ENCODE assay signal across 21 cellular contexts in the genomic region with DNA sequence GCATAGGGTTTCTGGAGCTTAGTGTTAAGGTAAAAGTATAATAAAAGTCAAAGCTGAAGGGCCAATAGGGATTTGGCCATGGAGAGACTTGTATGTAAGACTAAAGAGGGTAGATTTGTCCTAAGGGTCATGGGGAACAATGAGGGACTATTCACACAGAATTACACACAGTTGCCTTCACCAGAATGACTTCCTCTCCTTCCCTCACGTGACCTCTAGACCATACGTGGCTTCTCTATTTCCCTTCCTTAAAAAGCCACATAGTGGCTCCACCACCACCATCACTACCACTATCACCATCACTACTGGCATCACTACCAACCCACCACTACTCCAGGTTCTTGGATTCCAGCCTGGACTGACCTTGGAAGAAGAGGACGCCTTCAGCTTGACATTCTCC. TPM values are rescaled to one million over a fixed set of nuclear protein-coding genes. Genes with fewer than 3 reads are reported as not detected.
DNase-seq lines count a peak whose midpoint lies in the region; ATAC-seq, FAIRE-seq and TF ChIP-seq lines count a peak whose summit lies in the region.
"Had no signal": no experiment of that assay in that cellular context is flagged by ENCODE, and none has a peak within 500 bp of the region (broad histone marks: within the 10 kb centered on the region; RNA-seq: fewer than 3 reads in every experiment).

No MANE protein-coding gene starts in this region.

- no peaks in the 10 kb centered on the region for H3K4me1 ChIP-seq in lung (ENCODE audit: control insufficient read depth in 2 of 2, insufficient read depth in 2 of 2, low read length in 2 of 2)
- H3K4me1 ChIP-seq in neural progenitor cell: no peaks in the 10 kb centered on the region
- H3K4me1 ChIP-seq in trophoblast cell (ENCODE audit: control insufficient read depth in 1 of 2, insufficient read depth in 2 of 2, low read length in 2 of 2): peaks cover 14 to 21% of the 10 kb centered on the region in 2 experiments
- H3K4me1 ChIP-seq: BE2C, gastrocnemius medialis had no signal

- no peak overlapping the region for H3K18ac ChIP-seq in trophoblast cell (ENCODE audit: low read length)

- DNase-seq in CD14-positive monocyte (ENCODE audit: low spot score) (peak; percentile 55), GM12892 (ENCODE audit: insufficient read length) (no peak), SKM-1 (lab: John Stamatoyannopoulos, UW; ENCODE audit: unreplicated experiment) (peak; percentile 92), lung (ENCODE audit: low spot score) (no peak), occipital lobe (lab: John Stamatoyannopoulos, UW) (no peak), neural progenitor cell (ENCODE audit: low spot score) (no peak), trophoblast cell (no peak)
- DNase-seq: activated CD4-positive, alpha-beta T cell treated with anti-CD3 and anti-CD28 coated beads, Interleukin-2, amount 50 U/mL, for 48 hours; activated effector memory CD4-positive, alpha-beta T cell treated with anti-CD3 and anti-CD28 coated beads, Interleukin-2, amount 50 U/mL, for 16 hours; BE2C; DND-41; gastrocnemius medialis; H9; mesendoderm; NCI-H1417; NCI-H446 had no signal

- H3F3A ChIP-seq in neural progenitor cell (ENCODE audit: low read depth): no peaks in the 10 kb centered on the region

- H2AFZ ChIP-seq in neural progenitor cell (replicated peaks) (no peak overlapping the region), trophoblast cell (ENCODE audit: insufficient read depth, low read length, poor library complexity) (no peak overlapping the region)

- no peak overlapping the region for H2BK5ac ChIP-seq in trophoblast cell (ENCODE audit: low read depth, low read length, poor library complexity)

- no peak overlapping the region for H4K91ac ChIP-seq in trophoblast cell (ENCODE audit: low read depth, low read length)

- H2BK12ac ChIP-seq in trophoblast cell (ENCODE audit: low read length): no peak overlapping the region

- intact Hi-C loops in CD14-positive monocyte (cut with micrococcal nuclease): no loop called here

- no peak overlapping the region for H3K4me2 ChIP-seq in neural progenitor cell
- no peak overlapping the region for H3K4me2 ChIP-seq in trophoblast cell (ENCODE audit: low read length)

- TF ChIP-seq CTCF in CD14-positive monocyte (IDR thresholded peaks at IDR 0.05) (no peak), lung (IDR thresholded peaks at IDR 0.05; ENCODE audit: control extremely low read depth, extremely low read depth) (no peak), neural progenitor cell (IDR thresholded peaks at IDR 0.05) (no peak)

- H3K27me3 ChIP-seq in lung (ENCODE audit: control insufficient read depth, insufficient read depth) (no peaks in the 10 kb centered on the region), neural progenitor cell (no peaks in the 10 kb centered on the region), trophoblast cell (ENCODE audit: insufficient read depth, low read length) (no peaks in the 10 kb centered on the region)
- H3K27me3 ChIP-seq: ascending aorta, BE2C, gastrocnemius medialis had no signal

- H3K36me3 Mint-ChIP-seq in CD14-positive monocyte (no peaks in the 10 kb centered on the region), neural progenitor cell (no peaks in the 10 kb centered on the region)

- TF ChIP-seq POLR2A in GM12892 (IDR thresholded peaks at IDR 0.05; ENCODE audit: low read depth, low read length): no peak

- H3K27me3 Mint-ChIP-seq in CD14-positive monocyte (ENCODE audit: low read depth in 3 of 3) (peaks cover 0 to 2% (median 2%) of the 10 kb centered on the region in 3 donors), neural progenitor cell (ENCODE audit: insufficient read depth, low read depth) (peaks cover 1% of the 10 kb centered on the region)

- H3K27ac Mint-ChIP-seq in CD14-positive monocyte: no peak overlapping the region
- no peak overlapping the region for H3K27ac Mint-ChIP-seq in neural progenitor cell
- H3K27ac Mint-ChIP-seq: H9; T-helper 2 cell treated with Interferon-gamma antibody and Interleukin-4, amounts not matched to agents 5 μg/mL and 100 μg/mL, for 36 hours had no signal

- H4K20me1 ChIP-seq in neural progenitor cell (ENCODE audit: low read depth): no peaks in the 10 kb centered on the region

- H3K4me3 Mint-ChIP-seq in CD14-positive monocyte: no peak overlapping the region
- H3K4me3 Mint-ChIP-seq in neural progenitor cell: no peak overlapping the region
- H3K4me3 Mint-ChIP-seq: H9; T-helper 2 cell treated with Interferon-gamma antibody and Interleukin-4, amounts not matched to agents 5 μg/mL and 100 μg/mL, for 36 hours had no signal

- H3K23ac ChIP-seq in trophoblast cell (ENCODE audit: low read length): no peak overlapping the region

- WGBS in lung, 2 donors: 47 to 62% methylated on average over 3 of the region's 3 CpGs
- WGBS in trophoblast cell (ENCODE audit: extremely low coverage, insufficient coverage, insufficient read length): no CpG with 5 or more reads among the region's 3 CpGs

- no peaks in the 10 kb centered on the region for H3K9me3 ChIP-seq in lung (ENCODE audit: control insufficient read depth in 2 of 2, insufficient read depth in 1 of 2, low read length in 1 of 2)
- no peaks in the 10 kb centered on the region for H3K9me3 ChIP-seq in neural progenitor cell (ENCODE audit: low read depth)
- H3K9me3 ChIP-seq in trophoblast cell (ENCODE audit: insufficient read depth, low read depth, low read length): peaks cover 3% of the 10 kb centered on the region
- H3K9me3 ChIP-seq: ascending aorta, BE2C, gastrocnemius medialis had no signal

- no peaks in the 10 kb centered on the region for H3K9me3 Mint-ChIP-seq in CD14-positive monocyte
- H3K9me3 Mint-ChIP-seq in neural progenitor cell: no peaks in the 10 kb centered on the region
- H3K9me3 Mint-ChIP-seq: H9; T-helper 2 cell treated with Interferon-gamma antibody and Interleukin-4, amounts not matched to agents 5 μg/mL and 100 μg/mL, for 36 hours had no signal

- no peak overlapping the region for H3K14ac ChIP-seq in trophoblast cell (ENCODE audit: low read length)

- H3K9ac ChIP-seq in neural progenitor cell: no peak overlapping the region
- H3K9ac ChIP-seq in trophoblast cell (ENCODE audit: low read length): no peak overlapping the region

- H3K4me3 ChIP-seq in lung (no peak overlapping the region), neural progenitor cell (no peak overlapping the region), trophoblast cell (ENCODE audit: low read depth, low read length) (no peak overlapping the region)
- H3K4me3 ChIP-seq: ascending aorta, gastrocnemius medialis had no signal

- no peak overlapping the region for H2BK120ac ChIP-seq in trophoblast cell (ENCODE audit: insufficient read depth, low read length, poor library complexity)

- H3K4me1 Mint-ChIP-seq in CD14-positive monocyte: peaks cover under 1% of the 10 kb centered on the region
- no peaks in the 10 kb centered on the region for H3K4me1 Mint-ChIP-seq in neural progenitor cell

- H4K12ac ChIP-seq in trophoblast cell (ENCODE audit: low read depth, low read length): no peak overlapping the region

- H3K79me2 ChIP-seq in neural progenitor cell (ENCODE audit: low read depth) (no peaks in the 10 kb centered on the region), trophoblast cell (ENCODE audit: control insufficient read depth, insufficient read depth, low read length, poor library complexity) (no peaks in the 10 kb centered on the region)

- peaks cover 5% of the 10 kb centered on the region for H3K79me1 ChIP-seq in trophoblast cell (ENCODE audit: low read length)

- ATAC-seq in lung (ENCODE audit: insufficient read depth, low FRiP score) (peak; percentile 48), HG02938 (IDR thresholded peaks at IDR 0.05; ENCODE audit: unreplicated experiment) (no peak)
- ATAC-seq: gastrocnemius medialis had no signal

- no peak overlapping the region for H3K27ac ChIP-seq in lung (ENCODE audit: low read depth in 1 of 2, low read length in 1 of 2)
- H3K27ac ChIP-seq in neural progenitor cell: no peak overlapping the region
- no peak overlapping the region for H3K27ac ChIP-seq in trophoblast cell (ENCODE audit: low read depth, low read length)
- H3K27ac ChIP-seq: ascending aorta, gastrocnemius medialis had no signal

- no peaks in the 10 kb centered on the region for H3K36me3 ChIP-seq in lung (ENCODE audit: control insufficient read depth in 2 of 2, insufficient read depth in 2 of 2, low read length in 2 of 2)
- no peaks in the 10 kb centered on the region for H3K36me3 ChIP-seq in neural progenitor cell
- no peaks in the 10 kb centered on the region for H3K36me3 ChIP-seq in trophoblast cell (ENCODE audit: control insufficient read depth in 1 of 2, insufficient read depth in 2 of 2, low read length in 2 of 2)
- H3K36me3 ChIP-seq: ascending aorta, BE2C, gastrocnemius medialis had no signal

- H3K4ac ChIP-seq in trophoblast cell (ENCODE audit: low read depth, low read length): no peak overlapping the region

- H2AK5ac ChIP-seq in trophoblast cell (ENCODE audit: low read length): no peak overlapping the region

- no peak overlapping the region for H4K8ac ChIP-seq in trophoblast cell (ENCODE audit: low read depth, low read length)

- FAIRE-seq in GM12892 (lab: Jason Lieb, UNC): peak; percentile 9
- FAIRE-seq: RCC 7860, urothelium cell line had no signal

RNA-seq across cellular contexts. Expression of gene HPX, which starts 2.8 kb away (rescaled TPM):
- not detected for polyA plus RNA-seq in CD14-positive monocyte
- polyA plus RNA-seq in GM12892 (2012; ENCODE audit: missing spikeins): 0.57 TPM
- 1 to 10 TPM; 2.3 to 3.5 TPM for total RNA-seq in lung
- 1 to 10 TPM in 1 of 2 donors, under 1 TPM in 1; 0.46 to 1.3 TPM for polyA plus RNA-seq in lung
- 2.3 TPM for total RNA-seq in occipital lobe
- 0.56 TPM in 2 replicates for total RNA-seq in neural progenitor cell (ENCODE audit: low replicate concordance)
- 0.93 and 0.94 TPM in 2 replicates for polyA plus RNA-seq in trophoblast cell (2013)

RNA-seq across cellular contexts. Expression of gene APBB1, which starts 19.1 kb away (rescaled TPM):
- 1 to 10 TPM in 1 of 2 donors, under 1 TPM in 1; 0.85 to 2.5 TPM for polyA plus RNA-seq in CD14-positive monocyte
- 4.2 TPM for polyA plus RNA-seq in GM12892 (2012; ENCODE audit: missing spikeins)
- total RNA-seq in lung: 10 to 100 TPM; 38.9 to 42.0 TPM
- 10 to 100 TPM; 18.8 to 22.3 TPM for polyA plus RNA-seq in lung
- total RNA-seq in occipital lobe: 266 TPM
- total RNA-seq in neural progenitor cell (ENCODE audit: low replicate concordance): 38.5 and 64.9 TPM in 2 replicates
- 15.4 and 15.6 TPM in 2 replicates for polyA plus RNA-seq in trophoblast cell (2013)

RNA-seq across cellular contexts. Expression of gene TRIM3, which starts 35.7 kb away (rescaled TPM):
- polyA plus RNA-seq in CD14-positive monocyte (1 to 10 TPM; 1.7 to 3.3 TPM), lung (10 to 100 TPM; 15.7 to 16.4 TPM)
- polyA plus RNA-seq in GM12892 (2012; ENCODE audit: missing spikeins): 5.3 TPM
- total RNA-seq in lung (10 to 100 TPM; 28.4 to 29.0 TPM), occipital lobe (65.4 TPM), neural progenitor cell (ENCODE audit: low replicate concordance) (16.1 and 19.9 TPM in 2 replicates)
- 8.2 and 8.9 TPM in 2 replicates for polyA plus RNA-seq in trophoblast cell (2013)

RNA-seq across cellular contexts. Expression of gene ARFIP2, which starts 43.1 kb away (rescaled TPM):
- polyA plus RNA-seq in CD14-positive monocyte (10 to 100 TPM; 21.6 to 27.2 TPM), lung (10 to 100 TPM; 41.9 to 51.1 TPM)
- 35.7 TPM for polyA plus RNA-seq in GM12892 (2012; ENCODE audit: missing spikeins)
- total RNA-seq in lung (10 to 100 TPM; 34.0 to 53.7 TPM), occipital lobe (25.3 TPM), neural progenitor cell (ENCODE audit: low replicate concordance) (40.2 and 50.5 TPM in 2 replicates)
- 51.2 and 54.9 TPM in 2 replicates for polyA plus RNA-seq in trophoblast cell (2013)

RNA-seq across cellular contexts. Expression of gene TIMM10B, which starts 43.3 kb away (rescaled TPM):
- polyA plus RNA-seq in CD14-positive monocyte (10 to 100 TPM; 20.0 to 22.1 TPM), lung (10 to 100 TPM; 20.5 to 32.6 TPM)
- 27.4 TPM for polyA plus RNA-seq in GM12892 (2012; ENCODE audit: missing spikeins)
- total RNA-seq in lung (10 to 100 TPM; 31.5 to 43.4 TPM), occipital lobe (26.7 TPM), neural progenitor cell (ENCODE audit: low replicate concordance) (37.2 and 39.8 TPM in 2 replicates)
- polyA plus RNA-seq in trophoblast cell (2013): 36.3 and 36.7 TPM in 2 replicates

Comparison
In these comparisons a context has a peak if more than half of its experiments do, and no peak if none do; other contexts are left out.
1. DNase-seq: peak in CD14-positive monocyte (single experiment) and SKM-1 (single experiment); none in GM12892 (single experiment), lung (single experiment), occipital lobe (single experiment), neural progenitor cell (single experiment) and trophoblast cell (0 of 2).